22 cellular contexts compared by ENCODE assay signal in the genomic region with DNA sequence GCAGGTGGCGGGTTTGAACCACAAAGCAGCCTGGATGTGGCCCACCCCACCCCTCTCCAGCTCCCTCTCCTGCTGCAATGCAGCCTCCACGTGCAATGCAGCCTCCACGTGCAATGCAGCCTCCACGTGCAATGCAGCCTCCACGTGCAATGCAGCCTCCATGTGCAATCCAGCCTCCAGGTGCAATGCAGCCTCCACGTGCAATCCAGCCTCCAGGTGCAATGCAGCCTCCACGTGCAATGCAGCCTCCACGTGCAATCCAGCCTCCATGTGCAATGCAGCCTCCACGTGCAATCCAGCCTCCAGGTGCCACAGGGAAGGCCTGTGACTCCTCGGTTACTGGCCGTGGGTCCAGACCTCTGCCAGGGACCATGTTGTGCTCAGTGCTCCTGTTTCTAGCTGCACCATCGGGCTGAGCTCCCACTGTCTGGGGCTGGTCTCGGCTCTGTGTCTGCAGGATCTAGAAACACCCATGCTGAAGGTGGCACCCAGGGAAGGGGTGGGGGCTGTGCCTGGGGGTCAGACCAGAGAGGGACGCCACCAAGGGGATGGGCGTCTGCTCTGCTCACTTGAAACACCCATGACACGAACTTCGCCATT. TPM values are rescaled to one million over a fixed set of nuclear protein-coding genes. Genes with fewer than 3 reads are reported as not detected.
A peak's percentile ranks its signal among the peaks of the same experiment; 100 is the strongest.
DNase-seq lines count a peak whose midpoint lies in the region; ATAC-seq and TF ChIP-seq lines count a peak whose summit lies in the region.
"Had no signal": no experiment of that assay in that cellular context is flagged by ENCODE, and none has a peak within 500 bp of the region (broad histone marks: within the 10 kb centered on the region; RNA-seq: fewer than 3 reads in every experiment).

No MANE protein-coding gene starts in this region.

- DNase-seq in activated naive CD4-positive, alpha-beta T cell treated with anti-CD3 and anti-CD28 coated beads, Interleukin-2, amount 50 U/mL, for 16 hours: peak; percentile 1
- DNase-seq in activated naive CD4-positive, alpha-beta T cell treated with anti-CD3 and anti-CD28 coated beads, Interleukin-2, amount 50 U/mL, for 72 hours (ENCODE audit: low spot score in 2 of 2): no peak
- DNase-seq in WTC11 (ENCODE audit: low spot score): no peak
- DNase-seq in right lobe of liver: peak in 2 of 3 donors; percentile 28 to 33
- peak; percentile 25 to 52 for DNase-seq in aorta
- no peak for DNase-seq in CD4-positive, alpha-beta memory T cell
- DNase-seq: AML-193; DMS79; GM23248; H9; HFFc6; KG1; NCI-H1092 treated with DMSO at 0.1 percent for 48 hours; NCI-H1436 treated with DMSO at 0.1 percent for 48 hours; NCI-H2029 treated with DMSO at 0.1 percent for 48 hours; NCI-H345; NCI-H524; NCI-H774; NK-92 treated with Interleukin-12 subunit alpha and Interleukin-12 subunit beta, amount 100 ng/mL, for 24 hours had no signal

- H3K27me3 ChIP-seq in right lobe of liver (no peaks in the 10 kb centered on the region), aorta (ENCODE audit: control insufficient read depth in 1 of 2, insufficient read depth in 2 of 2, low read length in 1 of 2) (no peaks in the 10 kb centered on the region)
- H3K27me3 ChIP-seq in CD4-positive, alpha-beta memory T cell (ENCODE audit: insufficient read depth, low read length): no peaks in the 10 kb centered on the region

- POLR2A ChIA-PET in WTC11 (lab: Charles Lee): interaction anchor here (1.0 kb wide), 1 partner anchor 12 kb away, joined by 3 read pairs; the partner anchor contains the start of gene LRRC3
- POLR2A ChIA-PET in CD4-positive, alpha-beta memory T cell (lab: Charles Lee; ENCODE audit: partially characterized antibody): no interaction called here

- CTCF ChIA-PET in WTC11 (lab: Charles Lee): interaction anchor here (1.1 to 2.1 kb wide), 6 partner anchors 11 to 92 kb away, joined by 3 to 31 read pairs (median 6); partner anchors contain the start of gene LRRC3
- CTCF ChIA-PET in CD4-positive, alpha-beta memory T cell (lab: Charles Lee; ENCODE audit: partially characterized antibody): no interaction called here

- H3K36me3 Mint-ChIP-seq in activated naive CD4-positive, alpha-beta T cell treated with anti-CD3 and anti-CD28 coated beads, Interleukin-2, amount 50 U/mL, for 72 hours: no peaks in the 10 kb centered on the region
- no peaks in the 10 kb centered on the region for H3K36me3 Mint-ChIP-seq in WTC11
- H3K36me3 Mint-ChIP-seq in CD4-positive, alpha-beta memory T cell: no peaks in the 10 kb centered on the region

- no peak overlapping the region for H3K27ac ChIP-seq in right lobe of liver
- no peak overlapping the region for H3K27ac ChIP-seq in aorta (ENCODE audit: low read depth in 1 of 2, low read length in 2 of 2)
- H3K27ac ChIP-seq in CD4-positive, alpha-beta memory T cell (ENCODE audit: low read depth, low read length): no peak overlapping the region
- H3K27ac ChIP-seq: GM23248, HL-60 had no signal

- TF ChIP-seq CTCF in WTC11 (IDR thresholded peaks at IDR 0.05) (no peak), right lobe of liver (IDR thresholded peaks at IDR 0.05) (no peak)

- no peak overlapping the region for H3K4me3 ChIP-seq in right lobe of liver
- no peak overlapping the region for H3K4me3 ChIP-seq in aorta (ENCODE audit: low read length in 2 of 2)
- H3K4me3 ChIP-seq in CD4-positive, alpha-beta memory T cell (ENCODE audit: low read length in 2 of 2): no peak overlapping the region
- H3K4me3 ChIP-seq: GM23248 had no signal

- no peaks in the 10 kb centered on the region for H3K27me3 Mint-ChIP-seq in WTC11 (ENCODE audit: low read depth)
- peaks cover 0 to 8% of the 10 kb centered on the region in 2 donors for H3K27me3 Mint-ChIP-seq in CD4-positive, alpha-beta memory T cell

- no peaks in the 10 kb centered on the region for H3K4me1 Mint-ChIP-seq in WTC11
- no peaks in the 10 kb centered on the region for H3K4me1 Mint-ChIP-seq in CD4-positive, alpha-beta memory T cell

- no peak overlapping the region for H3K4me3 Mint-ChIP-seq in WTC11
- H3K4me3 Mint-ChIP-seq in CD4-positive, alpha-beta memory T cell: no peak overlapping the region
- H3K4me3 Mint-ChIP-seq: H9, HFFc6 had no signal

- H3K4me1 ChIP-seq in right lobe of liver (no peaks in the 10 kb centered on the region), aorta (ENCODE audit: control insufficient read depth in 1 of 2, insufficient read depth in 2 of 2, low read length in 2 of 2) (no peaks in the 10 kb centered on the region)
- H3K4me1 ChIP-seq in CD4-positive, alpha-beta memory T cell (ENCODE audit: insufficient read depth, low read length): no peaks in the 10 kb centered on the region

- TF ChIP-seq POLR2A in right lobe of liver (IDR thresholded peaks at IDR 0.05): no peak

- H3K27ac Mint-ChIP-seq in activated naive CD4-positive, alpha-beta T cell treated with anti-CD3 and anti-CD28 coated beads, Interleukin-2, amount 50 U/mL, for 72 hours: no peak overlapping the region
- H3K27ac Mint-ChIP-seq in WTC11: no peak overlapping the region
- H3K27ac Mint-ChIP-seq in CD4-positive, alpha-beta memory T cell: no peak overlapping the region
- H3K27ac Mint-ChIP-seq: HFFc6 had no signal

- 100% methylated on average over 1 of the region's 17 CpGs for WGBS in right lobe of liver (ENCODE audit: insufficient coverage, low coverage, low lambda C conversion rate, missing lambda C conversion rate)
- 76 to 85% methylated on average over 17 of the region's 17 CpGs for WGBS in aorta, 2 donors

- no peak for ATAC-seq in activated naive CD4-positive, alpha-beta T cell treated with anti-CD3 and anti-CD28 coated beads, Interleukin-2, amount 50 U/mL, for 72 hours
- ATAC-seq in WTC11 (no peak), right lobe of liver (no peak), aorta (ENCODE audit: low FRiP score) (no peak), GM21786 (IDR thresholded peaks at IDR 0.05; ENCODE audit: unreplicated experiment) (no peak)
- ATAC-seq: Panc1 had no signal

- intact Hi-C loops in right lobe of liver (cut with DNase I) (loop anchor here in 1 of 2 donors (10.0 kb wide), 1 partner anchor 49 kb away; no protein-coding TSS in a partner anchor), aorta (cut with DNase I) (no loop called here)
- intact Hi-C loops in CD4-positive, alpha-beta memory T cell (cut with micrococcal nuclease): no loop called here

- H3K9me3 ChIP-seq in right lobe of liver (no peaks in the 10 kb centered on the region), aorta (ENCODE audit: control insufficient read depth, low read length) (no peaks in the 10 kb centered on the region)
- H3K9me3 ChIP-seq in CD4-positive, alpha-beta memory T cell (ENCODE audit: control insufficient read depth in 1 of 2, low read length in 2 of 2): no peaks in the 10 kb centered on the region

- no peaks in the 10 kb centered on the region for H3K9me3 Mint-ChIP-seq in activated naive CD4-positive, alpha-beta T cell treated with anti-CD3 and anti-CD28 coated beads, Interleukin-2, amount 50 U/mL, for 72 hours
- H3K9me3 Mint-ChIP-seq in WTC11: 0 out of 2 replicates have a peak, but pooled peaks cover 6% of the 10 kb centered on the region
- no peaks in the 10 kb centered on the region for H3K9me3 Mint-ChIP-seq in CD4-positive, alpha-beta memory T cell
- H3K9me3 Mint-ChIP-seq: H9 had no signal

- H3K36me3 ChIP-seq in right lobe of liver (no peaks in the 10 kb centered on the region), aorta (ENCODE audit: control insufficient read depth in 1 of 2, insufficient read depth in 2 of 2, low read length in 1 of 2) (no peaks in the 10 kb centered on the region)
- H3K36me3 ChIP-seq in CD4-positive, alpha-beta memory T cell (ENCODE audit: insufficient read depth, low read length): no peaks in the 10 kb centered on the region

TF ChIP-seq in WTC11, 78 proteins besides CTCF, POLR2A, EP300 and RAD21 (continues in another document):
- TF ChIP-seq SMAD4 (CRISPR knock-in tag; IDR thresholded peaks at IDR 0.05) (no peak), E2F4 (CRISPR knock-in tag; IDR thresholded peaks at IDR 0.05; ENCODE audit: borderline replicate concordance, low read depth) (no peak), NR3C1 (CRISPR knock-in tag; conservative IDR thresholded peaks at IDR 0.05; ENCODE audit: low read depth) (no peak)

RNA-seq across cellular contexts. Expression of gene LRRC3, which starts 11.9 kb away (rescaled TPM):
- 1 to 10 TPM; 4.8 to 5.6 TPM for total RNA-seq in activated naive CD4-positive, alpha-beta T cell treated with anti-CD3 and anti-CD28 coated beads, Interleukin-2, amount 50 U/mL, for 72 hours
- total RNA-seq in WTC11 (2021): 4.4 to 5.7 TPM (median 4.7 TPM) in 3 replicates
- total RNA-seq in right lobe of liver: 10 to 100 TPM in 5 of 6 experiments, 1 to 10 TPM in 1; 7.5 to 19.3 (median 13.9) TPM
- 1 to 10 TPM; 1.6 to 5.3 TPM for total RNA-seq in aorta
- polyA plus RNA-seq in aorta: 1 to 10 TPM in 1 of 2 donors, under 1 TPM in 1; 0.63 to 1.5 TPM
- total RNA-seq in CD4-positive, alpha-beta memory T cell: 1 to 10 TPM; 1.4 to 1.5 TPM
- under 1 TPM; 0.11 to 0.61 TPM for polyA plus RNA-seq in CD4-positive, alpha-beta memory T cell
- total RNA-seq: HFFc6 had no signal

Comparison
In these comparisons a context has a peak if more than half of its experiments do, and no peak if none do; other contexts are left out.
1. DNase-seq: peak in activated naive CD4-positive, alpha-beta T cell treated with anti-CD3 and anti-CD28 coated beads, Interleukin-2, amount 50 U/mL, for 16 hours (single experiment), right lobe of liver (2 of 3) and aorta (2 of 2); none in activated naive CD4-positive, alpha-beta T cell treated with anti-CD3 and anti-CD28 coated beads, Interleukin-2, amount 50 U/mL, for 72 hours (0 of 2), WTC11 (single experiment) and CD4-positive, alpha-beta memory T cell (0 of 5).